In genomic region chr6:26118999-26119398, GRCh38 we compare ENCODE assay signal across 13 cellular contexts. TPM values are rescaled to one million over a fixed set of nuclear protein-coding genes. Genes with fewer than 3 reads are reported as not detected.
DNase-seq lines count a peak whose midpoint lies in the region; ATAC-seq and TF ChIP-seq lines count a peak whose summit lies in the region.
"Had no signal": no experiment of that assay in that cellular context is flagged by ENCODE, and none has a peak within 500 bp of the region (broad histone marks: within the 10 kb centered on the region; RNA-seq: fewer than 3 reads in every experiment).

No MANE protein-coding gene starts in this region.

- peaks cover 9% of the 10 kb centered on the region for H3K4me1 ChIP-seq in CD8-positive, alpha-beta memory T cell (ENCODE audit: insufficient read depth, low read length)
- peaks cover 8% of the 10 kb centered on the region for H3K4me1 ChIP-seq in PC-9 (replicated peaks; ENCODE audit: insufficient read depth)

- no peak overlapping the region for H3K4me3 ChIP-seq in CD8-positive, alpha-beta memory T cell (ENCODE audit: low read length)
- H3K4me3 ChIP-seq in PC-9 = no peak overlapping the region

- H3K27me3 ChIP-seq in CD8-positive, alpha-beta memory T cell (ENCODE audit: insufficient read depth, low read length, poor library complexity, severe bottlenecking) = no peaks in the 10 kb centered on the region
- no peaks in the 10 kb centered on the region for H3K27me3 ChIP-seq in PC-9 (ENCODE audit: insufficient read depth, low read depth)

- H3K36me3 ChIP-seq in CD8-positive, alpha-beta memory T cell (ENCODE audit: insufficient read depth, low read length) = no peaks in the 10 kb centered on the region
- H3K36me3 ChIP-seq in PC-9 (ENCODE audit: low read depth) = no peaks in the 10 kb centered on the region

- H3K9me3 ChIP-seq in CD8-positive, alpha-beta memory T cell (ENCODE audit: low read length) = no peaks in the 10 kb centered on the region
- no peaks in the 10 kb centered on the region for H3K9me3 ChIP-seq in PC-9 (ENCODE audit: insufficient read depth, low read depth)

- BruUV-seq in PC-9 (replicated peaks; lab: Mats Ljungman, UMichigan) = no TSS peak

- CTCF ChIA-PET in CD8-positive, alpha-beta memory T cell (lab: Charles Lee) = interaction anchor here (0.9 to 1.9 kb wide), 3 partner anchors 15 to 54 kb away, joined by 3 to 6 read pairs (median 6); no protein-coding TSS in a partner anchor
- CTCF ChIA-PET in PC-9 (lab: Charles Lee) = no interaction called here

- peaks cover 0 to 6% of the 10 kb centered on the region in 2 donors for H3K27me3 Mint-ChIP-seq in CD8-positive, alpha-beta memory T cell
- H3K27me3 Mint-ChIP-seq: natural killer cell treated with Interleukin-12 subunit alpha and Interleukin-12 subunit beta and Interleukin-15 and Interleukin-18, amount 100 ng/mL, for 72 hours had no signal

- no peak overlapping the region for H2AFZ ChIP-seq in PC-9

- intact Hi-C loops in PC-9 (cut with micrococcal nuclease; ENCODE audit: unreplicated experiment) = no loop called here

- no peak for DNase-seq in CD8-positive, alpha-beta memory T cell
- DNase-seq in LoVo (ENCODE audit: low spot score) = peak; percentile 29
- peak; percentile 72 for DNase-seq in RPMI7951 (ENCODE audit: low read depth)
- DNase-seq in iris pigment epithelial cell (ENCODE audit: low read depth) = peak; percentile 38
- no peak for DNase-seq in T-helper 2 cell
- no peak for DNase-seq in CD1c-positive myeloid dendritic cell (ENCODE audit: extremely low spot score)
- DNase-seq in PC-9 = no peak
- DNase-seq: activated CD4-positive, alpha-beta memory T cell treated with anti-CD3 and anti-CD28 coated beads for 36 hours; activated naive CD8-positive, alpha-beta T cell treated with anti-CD3 and anti-CD28 coated beads, Interleukin-2, amount 50 U/mL, for 24 hours; NCI-H226; stimulated activated naive B cell treated with anti-CD40 and anti-IgM and Interleukin-4, amounts not matched to agents 10 μg/mL and 1 μg/mL and 100 μg/mL, for 72 hours had no signal

- H3K79me2 ChIP-seq in PC-9 (ENCODE audit: low read depth) = peaks cover under 1% of the 10 kb centered on the region; the same call in 1 of the 2 replicates

- H3K4me3 Mint-ChIP-seq in CD8-positive, alpha-beta memory T cell = no peak overlapping the region
- H3K4me3 Mint-ChIP-seq: activated CD4-positive, alpha-beta memory T cell treated with anti-CD3 and anti-CD28 coated beads for 36 hours; activated naive CD8-positive, alpha-beta T cell treated with anti-CD3 and anti-CD28 coated beads, Interleukin-2, amount 50 U/mL, for 24 hours; natural killer cell treated with Interleukin-12 subunit alpha and Interleukin-12 subunit beta and Interleukin-15 and Interleukin-18, amount 100 ng/mL, for 72 hours; stimulated activated naive B cell treated with anti-CD40 and anti-IgM and Interleukin-4, amounts not matched to agents 10 μg/mL and 1 μg/mL and 100 μg/mL, for 72 hours had no signal

- H3K4me2 ChIP-seq in PC-9 = no peak overlapping the region

- no peaks in the 10 kb centered on the region for H3K9me2 ChIP-seq in PC-9 (ENCODE audit: insufficient read depth)

- H3F3A ChIP-seq in PC-9 (ENCODE audit: insufficient read depth, low read depth) = peaks cover 12% of the 10 kb centered on the region

- H3K27ac ChIP-seq in CD8-positive, alpha-beta memory T cell (ENCODE audit: low read depth, low read length) = peak overlapping the region; percentile 17
- no peak overlapping the region for H3K27ac ChIP-seq in PC-9

- peaks cover 0 to 2% (median 0%) of the 10 kb centered on the region in 5 donors for H3K9me3 Mint-ChIP-seq in CD8-positive, alpha-beta memory T cell
- H3K9me3 Mint-ChIP-seq: activated naive CD8-positive, alpha-beta T cell treated with anti-CD3 and anti-CD28 coated beads, Interleukin-2, amount 50 U/mL, for 24 hours had no signal

- no peak overlapping the region for H3K27ac Mint-ChIP-seq in CD8-positive, alpha-beta memory T cell
- H3K27ac Mint-ChIP-seq: activated CD4-positive, alpha-beta memory T cell treated with anti-CD3 and anti-CD28 coated beads for 36 hours; activated naive CD8-positive, alpha-beta T cell treated with anti-CD3 and anti-CD28 coated beads, Interleukin-2, amount 50 U/mL, for 24 hours; stimulated activated naive B cell treated with anti-CD40 and anti-IgM and Interleukin-4, amounts not matched to agents 10 μg/mL and 1 μg/mL and 100 μg/mL, for 72 hours had no signal

- no peaks in the 10 kb centered on the region for H4K20me1 ChIP-seq in PC-9 (ENCODE audit: insufficient read depth)

- peaks cover 14 to 21% (median 20%) of the 10 kb centered on the region in 3 donors for H3K4me1 Mint-ChIP-seq in CD8-positive, alpha-beta memory T cell

- peaks cover 0 to 12% (median 0%) of the 10 kb centered on the region in 3 donors for H3K36me3 Mint-ChIP-seq in CD8-positive, alpha-beta memory T cell

- POLR2A ChIA-PET in CD8-positive, alpha-beta memory T cell (lab: Charles Lee) = interaction anchor here (1.1 to 2.8 kb wide), 2 partner anchors 12 to 15 kb away, joined by 3 to 18 read pairs; a partner anchor contains a TSS
- POLR2A ChIA-PET in PC-9 (lab: Charles Lee; ENCODE audit: unreplicated experiment) = interaction anchor here (0.7 kb wide), 1 partner anchor 15 kb away, joined by 5 read pairs; a partner anchor contains a TSS

- ATAC-seq in GM21723 (IDR thresholded peaks at IDR 0.05; ENCODE audit: unreplicated experiment) = no peak
- ATAC-seq: activated naive CD8-positive, alpha-beta T cell treated with anti-CD3 and anti-CD28 coated beads, Interleukin-2, amount 50 U/mL, for 24 hours; natural killer cell treated with Interleukin-12 subunit alpha and Interleukin-12 subunit beta and Interleukin-15 and Interleukin-18, amount 100 ng/mL, for 72 hours; stimulated activated naive B cell treated with anti-CD40 and anti-IgM and Interleukin-4, amounts not matched to agents 10 μg/mL and 1 μg/mL and 100 μg/mL, for 72 hours had no signal

- no peak for TF ChIP-seq CTCF in PC-9 (conservative IDR thresholded peaks at IDR 0.05)

RNA-seq across cellular contexts. Expression of gene HFE, which starts 31.8 kb away (rescaled TPM):
- total RNA-seq in CD8-positive, alpha-beta memory T cell = 1 to 10 TPM in 1 of 2 experiments, under 1 TPM in 1; 0.37 to 1.1 TPM
- 4.8 TPM for polyA plus RNA-seq in CD8-positive, alpha-beta memory T cell
- total RNA-seq in RPMI7951 (2014; rRNA removed; shearing (Covaris generic)) = 11.6 and 12.1 TPM in 2 replicates
- 33.3 and 46.0 TPM in 2 replicates for total RNA-seq in PC-9 (2021)

Comparison
In these comparisons a context has a peak if more than half of its experiments do, and no peak if none do; other contexts are left out.
1. DNase-seq: peak in LoVo (single experiment), RPMI7951 (single experiment) and iris pigment epithelial cell (single experiment); none in CD8-positive, alpha-beta memory T cell (0 of 5), T-helper 2 cell (0 of 5), CD1c-positive myeloid dendritic cell (single experiment) and PC-9 (0 of 2).